Comparison of ENCODE assay signal across 8 cellular contexts in the genomic region with DNA sequence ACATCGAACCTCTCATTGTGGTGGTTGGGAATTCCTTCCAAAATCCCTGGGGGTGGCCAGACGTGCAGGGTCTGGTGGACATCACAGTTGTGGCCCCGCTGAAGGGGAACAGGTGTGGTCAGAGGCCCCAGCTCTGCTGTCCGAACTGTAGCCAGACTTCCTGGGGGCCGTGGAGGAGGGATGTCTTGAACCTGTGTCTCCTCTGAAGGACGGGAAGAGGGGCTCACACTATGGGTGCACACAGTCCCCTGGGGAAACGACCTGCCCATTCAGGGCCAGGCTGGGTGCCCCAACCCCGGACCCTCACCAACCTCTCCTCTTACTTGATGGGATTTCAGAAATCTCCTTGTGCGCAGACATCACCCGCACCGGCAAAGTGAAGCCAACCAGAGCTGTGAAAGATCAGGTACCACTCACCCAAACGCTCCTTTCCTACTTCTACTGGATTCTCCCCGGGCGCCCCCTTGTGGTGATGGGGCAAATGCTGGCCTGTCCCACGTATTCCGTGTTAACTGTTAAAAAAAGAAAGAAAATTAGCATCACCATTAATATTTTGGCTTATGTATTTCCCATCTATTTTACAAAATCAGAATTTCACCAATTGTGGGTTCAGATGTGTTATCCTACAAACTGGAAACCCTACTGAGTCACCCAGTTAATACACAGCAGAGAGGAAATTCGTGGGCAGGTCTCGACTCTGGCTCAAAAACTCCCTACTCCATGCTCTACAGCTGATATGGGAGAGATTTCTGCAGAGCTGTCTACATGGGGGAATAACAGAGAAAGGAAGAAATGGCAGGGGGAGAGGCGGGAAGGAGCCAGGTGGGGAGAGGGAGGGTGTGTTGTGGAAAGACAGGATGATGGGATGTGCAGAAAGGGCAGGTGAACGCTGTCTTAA. TPM values are rescaled to one million over a fixed set of nuclear protein-coding genes. Genes with fewer than 3 reads are reported as not detected.
A peak's percentile ranks its signal among the peaks of the same experiment; 100 is the strongest.
DNase-seq lines count a peak whose midpoint lies in the region; ATAC-seq and TF ChIP-seq lines count a peak whose summit lies in the region.

No MANE protein-coding gene starts in this region.

- H3K4me1 Mint-ChIP-seq in CD8-positive, alpha-beta T cell (ENCODE audit: low read depth), result no peaks in the 10 kb centered on the region
- H3K4me1 Mint-ChIP-seq in activated T-cell treated with anti-CD3 and anti-CD28 coated beads, Interleukin-2, amount 50 U/mL, for 4 hours (ENCODE audit: low read depth), result peaks cover 4% of the 10 kb centered on the region

- H3K9me3 ChIP-seq in CD8-positive, alpha-beta T cell (ENCODE audit: low read length), result no peaks in the 10 kb centered on the region
- no peaks in the 10 kb centered on the region for H3K9me3 ChIP-seq in OCI-LY7 (ENCODE audit: low read length)
- H3K9me3 ChIP-seq in thyroid gland, result no peaks in the 10 kb centered on the region

- peaks cover 25% of the 10 kb centered on the region for H3K27me3 Mint-ChIP-seq in CD8-positive, alpha-beta T cell (ENCODE audit: low read depth)
- H3K27me3 Mint-ChIP-seq in activated T-cell treated with anti-CD3 and anti-CD28 coated beads, Interleukin-2, amount 50 U/mL, for 4 hours (ENCODE audit: low read depth), result peaks cover 20% of the 10 kb centered on the region

- TF ChIP-seq CTCF in CD8-positive, alpha-beta T cell (IDR thresholded peaks at IDR 0.05), result peak; percentile 79
- TF ChIP-seq CTCF in OCI-LY7 (conservative IDR thresholded peaks at IDR 0.05; ENCODE audit: low read length), result peak; percentile 98
- peak in 5 of 6 experiments; percentile 31 to 67 (median 53) for TF ChIP-seq CTCF in thyroid gland (IDR thresholded peaks at IDR 0.05)

- H3K27me3 ChIP-seq in CD8-positive, alpha-beta T cell (ENCODE audit: insufficient read depth, low read length), result no peaks in the 10 kb centered on the region
- no peaks in the 10 kb centered on the region for H3K27me3 ChIP-seq in thyroid gland

- H2AFZ ChIP-seq in OCI-LY7 (ENCODE audit: low read length), result no peak overlapping the region

- H3K4me3 Mint-ChIP-seq in CD8-positive, alpha-beta T cell, result no peak overlapping the region
- H3K4me3 Mint-ChIP-seq in activated T-cell treated with anti-CD3 and anti-CD28 coated beads, Interleukin-2, amount 50 U/mL, for 4 hours, result no peak overlapping the region

- CTCF ChIA-PET in CD8-positive, alpha-beta T cell (lab: Charles Lee), result interaction anchor here (0.9 to 1.2 kb wide), 5 partner anchors 9 to 210 kb away, joined by 3 to 4 read pairs (median 3); no protein-coding TSS in a partner anchor
- CTCF ChIA-PET in OCI-LY7 (lab: Charles Lee; ENCODE audit: unreplicated experiment), result no interaction called here

- H3K79me2 ChIP-seq in OCI-LY7 (ENCODE audit: insufficient read depth, low read depth, low read length), result no peaks in the 10 kb centered on the region

- DNase-seq in CD8-positive, alpha-beta T cell, result peak; percentile 17 to 73 (median 51)
- peak; percentile 41 for DNase-seq in HPDE6-E6E7 (ENCODE audit: extremely low spot score)
- peak; percentile 61 for DNase-seq in OCI-LY7 (ENCODE audit: low spot score)
- peak; percentile 53 for DNase-seq in activated T-cell treated with anti-CD3 and anti-CD28 coated beads, Interleukin-2, amount 50 U/mL, for 4 hours
- peak; percentile 16 for DNase-seq in fibroblast of the conjunctiva (ENCODE audit: low read depth)
- DNase-seq in occipital lobe (lab: John Stamatoyannopoulos, UW), result peak; percentile 7
- peak; percentile 42 to 58 for DNase-seq in thyroid gland

- H3K9me2 ChIP-seq in OCI-LY7 (ENCODE audit: insufficient read depth, low read length), result no peaks in the 10 kb centered on the region

- H3K4me3 ChIP-seq in CD8-positive, alpha-beta T cell (ENCODE audit: low read depth, low read length), result no peak overlapping the region
- H3K4me3 ChIP-seq in OCI-LY7 (ENCODE audit: low read depth, low read length, poor library complexity, severe bottlenecking) (no peak overlapping the region), thyroid gland (replicated peaks in 1 of 3) (no peak overlapping the region)

- ATAC-seq in CD8-positive, alpha-beta T cell, result no peak
- ATAC-seq in activated T-cell treated with anti-CD3 and anti-CD28 coated beads, Interleukin-2, amount 50 U/mL, for 4 hours, result peak in 1 of 2 donors; percentile 59
- no peak for ATAC-seq in GM21526 (IDR thresholded peaks at IDR 0.05; ENCODE audit: low FRiP score, unreplicated experiment)

- intact Hi-C loops in CD8-positive, alpha-beta T cell (cut with DNase I, micrococcal nuclease), result loop anchor here in 1 of 2 experiments (2.0 kb wide), 1 partner anchor 211 kb away; no protein-coding TSS in a partner anchor
- intact Hi-C loops in OCI-LY7 (cut with micrococcal nuclease; ENCODE audit: unreplicated experiment), result loop anchor here (2.0 to 10.0 kb wide), 2 partner anchors 211 to 281 kb away; a partner anchor contains a TSS
- intact Hi-C loops in thyroid gland (cut with DNase I), result no loop called here

- no peak overlapping the region for H3K27ac Mint-ChIP-seq in CD8-positive, alpha-beta T cell

- no peaks in the 10 kb centered on the region for H3K4me1 ChIP-seq in CD8-positive, alpha-beta T cell (ENCODE audit: insufficient read depth, low read length)
- no peaks in the 10 kb centered on the region for H3K4me1 ChIP-seq in OCI-LY7 (ENCODE audit: insufficient read depth, low read length, poor library complexity, severe bottlenecking)
- H3K4me1 ChIP-seq in thyroid gland, result no peaks in the 10 kb centered on the region

- H3K36me3 Mint-ChIP-seq in CD8-positive, alpha-beta T cell, result no peaks in the 10 kb centered on the region
- no peaks in the 10 kb centered on the region for H3K36me3 Mint-ChIP-seq in activated T-cell treated with anti-CD3 and anti-CD28 coated beads, Interleukin-2, amount 50 U/mL, for 4 hours (ENCODE audit: insufficient read depth)

- no peak overlapping the region for H3K4me2 ChIP-seq in OCI-LY7 (ENCODE audit: low read length)

- no peaks in the 10 kb centered on the region for H3K9me3 Mint-ChIP-seq in CD8-positive, alpha-beta T cell
- no peaks in the 10 kb centered on the region for H3K9me3 Mint-ChIP-seq in activated T-cell treated with anti-CD3 and anti-CD28 coated beads, Interleukin-2, amount 50 U/mL, for 4 hours

- no peak for TF ChIP-seq POLR2A in thyroid gland (IDR thresholded peaks at IDR 0.05)

- no peak overlapping the region for H3K27ac ChIP-seq in CD8-positive, alpha-beta T cell (ENCODE audit: low read depth, low read length)
- H3K27ac ChIP-seq in OCI-LY7 (ENCODE audit: low read depth, low read length, poor library complexity, severe bottlenecking) (no peak overlapping the region), thyroid gland (no peak overlapping the region)

- POLR2A ChIA-PET in CD8-positive, alpha-beta T cell (lab: Charles Lee), result no interaction called here
- POLR2A ChIA-PET in OCI-LY7 (lab: Charles Lee), result no interaction called here

- H4K20me1 ChIP-seq in OCI-LY7 (ENCODE audit: insufficient read depth, low read length), result no peaks in the 10 kb centered on the region

- BruUV-seq in OCI-LY7 (replicated peaks; lab: Mats Ljungman, UMichigan), result no TSS peak

- 23 to 30% methylated on average over 13 to 19 of the region's 20 CpGs for WGBS in thyroid gland, 2 donors

- H3K36me3 ChIP-seq in CD8-positive, alpha-beta T cell (ENCODE audit: insufficient read depth, low read length), result no peaks in the 10 kb centered on the region
- H3K36me3 ChIP-seq in OCI-LY7 (ENCODE audit: insufficient read depth, low read length) (no peaks in the 10 kb centered on the region), thyroid gland (no peaks in the 10 kb centered on the region)

RNA-seq across cellular contexts. Expression of a gene that starts 28.1 kb away (rescaled TPM):
- 1 to 10 TPM in 1 of 2 experiments, under 1 TPM in 1; 0.57 to 1.2 TPM for total RNA-seq in CD8-positive, alpha-beta T cell
- not detected in 2 replicates for total RNA-seq in OCI-LY7 (2014; rRNA removed; shearing (Covaris generic))
- 0.19 TPM in 1 of 2 replicates, not detected in the other for total RNA-seq in OCI-LY7 (2022)
- total RNA-seq in activated T-cell treated with anti-CD3 and anti-CD28 coated beads, Interleukin-2, amount 50 U/mL, for 4 hours, result under 1 TPM; 0.08 to 0.71 (median 0.66) TPM
- total RNA-seq in occipital lobe, result not detected
- total RNA-seq in thyroid gland, result under 1 TPM in 1 of 4 donors, not detected in 3; 0.45 TPM

RNA-seq across cellular contexts. Expression of a gene that starts 35.9 kb away (rescaled TPM):
- not detected for total RNA-seq in CD8-positive, alpha-beta T cell
- not detected in 2 replicates for total RNA-seq in OCI-LY7 (2014; rRNA removed; shearing (Covaris generic))
- total RNA-seq in OCI-LY7 (2022) (not detected in 2 replicates), occipital lobe (not detected), thyroid gland (not detected)
- total RNA-seq in activated T-cell treated with anti-CD3 and anti-CD28 coated beads, Interleukin-2, amount 50 U/mL, for 4 hours, result not detected

Comparison
In these comparisons a context has a peak if more than half of its experiments do, and no peak if none do; other contexts are left out.
1. DNase-seq: peak in every context shown above with its lines; median percentile 61 in OCI-LY7; 53 in activated T-cell treated with anti-CD3 and anti-CD28 coated beads, Interleukin-2, amount 50 U/mL, for 4 hours; 51 in CD8-positive, alpha-beta T cell; 50 in thyroid gland; 41 in HPDE6-E6E7; 16 in fibroblast of the conjunctiva; 7 in occipital lobe.